In genomic region chr13:48161530-48162179, GRCh38 we compare ENCODE assay signal across 10 cellular contexts.
DNase-seq lines count a peak whose midpoint lies in the region; ATAC-seq, FAIRE-seq and TF ChIP-seq lines count a peak whose summit lies in the region.
"Had no signal": no experiment of that assay in that cellular context is flagged by ENCODE, and none has a peak within 500 bp of the region (broad histone marks: within the 10 kb centered on the region; RNA-seq: fewer than 3 reads in every experiment).

No MANE protein-coding gene starts in this region.

- ATAC-seq in A549 (no peak), natural killer cell (peak; percentile 40 to 92 (median 52)), GM19463 (IDR thresholded peaks at IDR 0.05; ENCODE audit: unreplicated experiment) (no peak), HG02642 (IDR thresholded peaks at IDR 0.05; ENCODE audit: poor library complexity, unreplicated experiment) (no peak), HG02678 (IDR thresholded peaks at IDR 0.05; ENCODE audit: unreplicated experiment) (no peak)

- H3K9me3 ChIP-seq in A549 = no peaks in the 10 kb centered on the region

- CTCF ChIA-PET in A549 (lab: Yijun Ruan, JAX) = no interaction called here

- 93% methylated on average over 5 of the region's 5 CpGs for WGBS in A549 (ENCODE audit: missing lambda C conversion rate)

- H3K4me1 ChIP-seq in A549 = peaks cover 36% of the 10 kb centered on the region

- no peak for DNase-seq in A549 (ENCODE audit: low read depth in 1 of 2, low spot score in 1 of 2)
- DNase-seq in SKM-1 (lab: John Stamatoyannopoulos, UW; ENCODE audit: unreplicated experiment) = peak; percentile 81
- DNase-seq in erythroblast (lab: John Stamatoyannopoulos, UW) = peak; percentile 9 to 13
- no peak for DNase-seq in natural killer cell
- DNase-seq in Kasumi-1 (lab: John Stamatoyannopoulos, UW) = no peak
- DNase-seq: T-helper 2 cell had no signal

- peak overlapping the region; percentile 5 for H3K4me3 Mint-ChIP-seq in natural killer cell
- H3K4me3 Mint-ChIP-seq: activated T-helper 1 cell treated with anti-CD3 and anti-CD28 coated beads, Interleukin-12 subunit alpha, Interleukin-12 subunit beta, Interleukin-2, Interleukin-4 antibody, amounts not matched to agents 30 ng/mL and 10 ng/mL and 1 ng/mL, durations not matched to agents 14 hours and 24 hours and 36 hours had no signal

- H3K9me3 Mint-ChIP-seq in natural killer cell = no peaks in the 10 kb centered on the region
- H3K9me3 Mint-ChIP-seq: activated T-helper 1 cell treated with anti-CD3 and anti-CD28 coated beads, Interleukin-12 subunit alpha, Interleukin-12 subunit beta, Interleukin-2, Interleukin-4 antibody, amounts not matched to agents 30 ng/mL and 10 ng/mL and 1 ng/mL, durations not matched to agents 14 hours and 24 hours and 36 hours had no signal

- H3K27ac Mint-ChIP-seq in natural killer cell = peak overlapping the region; percentile 16 to 64

- TF ChIP-seq EP300 in A549 (IDR thresholded peaks at IDR 0.05) = no peak

- intact Hi-C loops in natural killer cell (cut with micrococcal nuclease) = no loop called here

- H3K27ac ChIP-seq in A549 = peak overlapping the region in 1 of 2 experiments; percentile 75; a peak in 3 of 6 replicates

- FAIRE-seq in A549 (lab: Jason Lieb, UNC) = no peak

- no peaks in the 10 kb centered on the region for H3K27me3 Mint-ChIP-seq in natural killer cell (ENCODE audit: low read depth in 2 of 2)

- no peak overlapping the region for H3K4me3 ChIP-seq in A549

- POLR2A ChIA-PET in A549 (lab: Yijun Ruan, JAX) = interaction anchor here (0.8 kb wide), 1 partner anchor 71 kb away, joined by 3 read pairs; the partner anchor contains the start of gene ITM2B

- H3K4me1 Mint-ChIP-seq in natural killer cell = peaks cover 26 to 28% of the 10 kb centered on the region in 2 donors

- H3K36me3 Mint-ChIP-seq in natural killer cell = no peaks in the 10 kb centered on the region

- no peak for TF ChIP-seq POLR2A in A549 (IDR thresholded peaks at IDR 0.05; ENCODE audit: low read length)
- TF ChIP-seq POLR2A in erythroblast (IDR thresholded peaks at IDR 0.05; ENCODE audit: low read length) = peak; percentile 29

- no peak for TF ChIP-seq RAD21 in A549 (conservative IDR thresholded peaks at IDR 0.05 in 1 of 2, IDR thresholded peaks at IDR 0.05 in 1 of 2)

- TF ChIP-seq CTCF in A549 (IDR thresholded peaks at IDR 0.05) = no peak
- no peak for TF ChIP-seq CTCF in natural killer cell (IDR thresholded peaks at IDR 0.05)

- peak overlapping the region; percentile 65; the same call in 1 of the 3 replicates for H3K4me2 ChIP-seq in A549

TF ChIP-seq in A549, 52 proteins besides CTCF, POLR2A, EP300 and RAD21:
- TF ChIP-seq POLR2AphosphoS2 (conservative IDR thresholded peaks at IDR 0.05; ENCODE audit: low read length) (no peak), MAFK (IDR thresholded peaks at IDR 0.05; ENCODE audit: partially characterized antibody) (no peak), HDAC2 (IDR thresholded peaks at IDR 0.05) (no peak), MAX (IDR thresholded peaks at IDR 0.05) (no peak), KDM1A (IDR thresholded peaks at IDR 0.05; ENCODE audit: low read depth) (no peak), SREBF2 (IDR thresholded peaks at IDR 0.05) (no peak), NR3C1 (IDR thresholded peaks at IDR 0.05) (no peak), NFE2L2 (conservative IDR thresholded peaks at IDR 0.05; ENCODE audit: low read length) (no peak), ZNF302 (CRISPR knock-in tag; IDR thresholded peaks at IDR 0.05) (no peak), RARB (CRISPR knock-in tag; IDR thresholded peaks at IDR 0.05) (no peak), HES2 (IDR thresholded peaks at IDR 0.05) (no peak)
- TF ChIP-seq, protein P1, sequence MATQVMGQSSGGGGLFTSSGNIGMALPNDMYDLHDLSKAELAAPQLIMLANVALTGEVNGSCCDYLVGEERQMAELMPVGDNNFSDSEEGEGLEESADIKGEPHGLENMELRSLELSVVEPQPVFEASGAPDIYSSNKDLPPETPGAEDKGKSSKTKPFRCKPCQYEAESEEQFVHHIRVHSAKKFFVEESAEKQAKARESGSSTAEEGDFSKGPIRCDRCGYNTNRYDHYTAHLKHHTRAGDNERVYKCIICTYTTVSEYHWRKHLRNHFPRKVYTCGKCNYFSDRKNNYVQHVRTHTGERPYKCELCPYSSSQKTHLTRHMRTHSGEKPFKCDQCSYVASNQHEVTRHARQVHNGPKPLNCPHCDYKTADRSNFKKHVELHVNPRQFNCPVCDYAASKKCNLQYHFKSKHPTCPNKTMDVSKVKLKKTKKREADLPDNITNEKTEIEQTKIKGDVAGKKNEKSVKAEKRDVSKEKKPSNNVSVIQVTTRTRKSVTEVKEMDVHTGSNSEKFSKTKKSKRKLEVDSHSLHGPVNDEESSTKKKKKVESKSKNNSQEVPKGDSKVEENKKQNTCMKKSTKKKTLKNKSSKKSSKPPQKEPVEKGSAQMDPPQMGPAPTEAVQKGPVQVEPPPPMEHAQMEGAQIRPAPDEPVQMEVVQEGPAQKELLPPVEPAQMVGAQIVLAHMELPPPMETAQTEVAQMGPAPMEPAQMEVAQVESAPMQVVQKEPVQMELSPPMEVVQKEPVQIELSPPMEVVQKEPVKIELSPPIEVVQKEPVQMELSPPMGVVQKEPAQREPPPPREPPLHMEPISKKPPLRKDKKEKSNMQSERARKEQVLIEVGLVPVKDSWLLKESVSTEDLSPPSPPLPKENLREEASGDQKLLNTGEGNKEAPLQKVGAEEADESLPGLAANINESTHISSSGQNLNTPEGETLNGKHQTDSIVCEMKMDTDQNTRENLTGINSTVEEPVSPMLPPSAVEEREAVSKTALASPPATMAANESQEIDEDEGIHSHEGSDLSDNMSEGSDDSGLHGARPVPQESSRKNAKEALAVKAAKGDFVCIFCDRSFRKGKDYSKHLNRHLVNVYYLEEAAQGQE (IDR thresholded peaks at IDR 0.05) = no peak
- TF ChIP-seq, protein P2, sequence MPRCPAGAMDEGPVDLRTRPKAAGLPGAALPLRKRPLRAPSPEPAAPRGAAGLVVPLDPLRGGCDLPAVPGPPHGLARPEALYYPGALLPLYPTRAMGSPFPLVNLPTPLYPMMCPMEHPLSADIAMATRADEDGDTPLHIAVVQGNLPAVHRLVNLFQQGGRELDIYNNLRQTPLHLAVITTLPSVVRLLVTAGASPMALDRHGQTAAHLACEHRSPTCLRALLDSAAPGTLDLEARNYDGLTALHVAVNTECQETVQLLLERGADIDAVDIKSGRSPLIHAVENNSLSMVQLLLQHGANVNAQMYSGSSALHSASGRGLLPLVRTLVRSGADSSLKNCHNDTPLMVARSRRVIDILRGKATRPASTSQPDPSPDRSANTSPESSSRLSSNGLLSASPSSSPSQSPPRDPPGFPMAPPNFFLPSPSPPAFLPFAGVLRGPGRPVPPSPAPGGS (IDR thresholded peaks at IDR 0.05) = no peak

Comparison
In these comparisons a context has a peak if more than half of its experiments do, and no peak if none do; other contexts are left out.
1. ATAC-seq: peak in natural killer cell (3 of 3); none in A549 (0 of 2), GM19463 (single experiment), HG02642 (single experiment) and HG02678 (single experiment).
2. DNase-seq: peak in SKM-1 (single experiment) and erythroblast (2 of 2); none in A549 (0 of 2), natural killer cell (single experiment) and Kasumi-1 (0 of 2).